11 cellular contexts compared by ENCODE assay signal in genomic region chr4:13907255-13907751, GRCh38.
DNase-seq lines count a peak whose midpoint lies in the region; ATAC-seq and TF ChIP-seq lines count a peak whose summit lies in the region.
"Had no signal": no experiment of that assay in that cellular context is flagged by ENCODE, and none has a peak within 500 bp of the region (broad histone marks: within the 10 kb centered on the region; RNA-seq: fewer than 3 reads in every experiment).

No MANE protein-coding gene starts in this region.

- H3K4me1 ChIP-seq in muscle layer of duodenum (ENCODE audit: control insufficient read depth in 1 of 2, insufficient read depth in 2 of 2, low read length in 2 of 2), result peaks cover 0 to 7% of the 10 kb centered on the region in 2 donors

- no peaks in the 10 kb centered on the region for H3K36me3 ChIP-seq in muscle layer of duodenum (ENCODE audit: control insufficient read depth in 1 of 2, insufficient read depth in 2 of 2, low read length in 2 of 2)

- peak; percentile 63 for TF ChIP-seq CTCF in cardiac fibroblast (IDR thresholded peaks at IDR 0.05; ENCODE audit: low read depth, low read length)

- no peak for ATAC-seq in GM18868 (IDR thresholded peaks at IDR 0.05; ENCODE audit: unreplicated experiment)
- ATAC-seq in GM18498 (IDR thresholded peaks at IDR 0.05; ENCODE audit: unreplicated experiment), result no peak
- no peak for ATAC-seq in HG02885 (IDR thresholded peaks at IDR 0.05; ENCODE audit: poor library complexity, unreplicated experiment)
- no peak for ATAC-seq in HG03378 (IDR thresholded peaks at IDR 0.05; ENCODE audit: unreplicated experiment)

- H3K27ac ChIP-seq in muscle layer of duodenum (ENCODE audit: low read length), result peak overlapping the region; percentile 47

- H3K4me3 ChIP-seq in cardiac fibroblast (replicated peaks in 1 of 2; ENCODE audit: low read depth in 2 of 2, low read length in 2 of 2), result no peak overlapping the region
- H3K4me3 ChIP-seq in muscle layer of duodenum (ENCODE audit: low read depth in 1 of 2, low read length in 2 of 2), result no peak overlapping the region

- no peaks in the 10 kb centered on the region for H3K27me3 ChIP-seq in muscle layer of duodenum (ENCODE audit: low read depth, low read length)

- DNase-seq in CD1c-positive myeloid dendritic cell (ENCODE audit: extremely low spot score) (peak; percentile 7), LHCN-M2 (ENCODE audit: low read depth) (peak; percentile 99), cardiac fibroblast (ENCODE audit: low read depth in 2 of 2) (peak; percentile 93 to 99)
- DNase-seq: activated T-cell treated with anti-CD3 and anti-CD28 coated beads, Interleukin-2, amount 50 U/mL, for 48 hours; immature natural killer cell; NK-92 treated with Interleukin-12 subunit alpha and Interleukin-12 subunit beta, amount 100 ng/mL, for 24 hours had no signal

- peaks cover 0 to 3% of the 10 kb centered on the region in 2 donors for H3K9me3 ChIP-seq in muscle layer of duodenum (ENCODE audit: control insufficient read depth in 1 of 2, low read length in 2 of 2)

Comparison
In these comparisons a context has a peak if more than half of its experiments do, and no peak if none do; other contexts are left out.
1. DNase-seq: peak in every context shown above with its lines; median percentile 99 in LHCN-M2; 96 in cardiac fibroblast; 7 in CD1c-positive myeloid dendritic cell.